25 cellular contexts compared by ENCODE assay signal in the genomic region with DNA sequence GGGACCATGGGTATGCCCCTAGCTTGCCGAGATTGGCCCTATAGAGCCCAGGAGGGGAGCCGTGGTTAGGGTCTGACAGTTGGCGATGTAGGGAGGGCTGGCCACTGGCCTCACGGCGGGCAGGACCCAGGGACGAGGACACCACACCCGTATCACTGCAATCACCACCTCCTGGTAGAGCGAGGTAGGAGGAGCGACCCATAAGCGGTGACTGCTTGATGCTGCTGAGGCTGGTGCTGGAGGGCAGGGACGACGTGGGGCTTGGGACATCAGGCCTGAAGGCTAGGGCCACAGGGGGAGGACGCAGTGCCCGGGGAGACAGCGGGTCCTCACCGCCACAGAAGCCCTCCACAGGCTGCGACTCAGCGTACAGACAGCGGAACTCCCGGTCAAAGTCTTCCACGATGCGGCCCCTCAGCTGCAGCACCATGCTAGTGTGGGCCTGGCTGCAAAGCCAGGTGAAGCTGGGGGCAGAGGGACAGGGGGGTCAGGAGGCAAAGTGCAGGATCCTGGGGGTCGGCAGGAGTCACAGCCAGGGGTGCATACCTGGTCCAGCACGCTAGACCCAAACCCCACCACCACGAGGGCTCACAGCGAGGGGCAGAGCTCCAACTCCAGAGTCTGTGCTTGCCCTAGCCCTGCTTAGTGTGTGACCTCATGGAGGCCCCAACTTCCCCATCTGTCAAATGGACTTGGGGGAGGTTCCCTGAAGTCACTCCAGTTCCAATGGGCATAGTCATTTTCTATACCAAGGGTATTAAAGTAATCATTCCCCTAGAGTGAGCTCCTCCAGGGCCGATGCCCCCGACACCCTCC. TPM values are rescaled to one million over a fixed set of nuclear protein-coding genes. Genes with fewer than 3 reads are reported as not detected.
"Had no signal": no experiment of that assay in that cellular context is flagged by ENCODE, and none has a peak within 500 bp of the region (broad histone marks: within the 10 kb centered on the region; RNA-seq: fewer than 3 reads in every experiment).

No MANE protein-coding gene starts in this region.

- H3K36me3 ChIP-seq: left ventricle myocardium inferior, ovary, tibial artery, upper lobe of right lung, vagina had no signal

- H3K9me3 ChIP-seq: left ventricle myocardium inferior, ovary, tibial artery, upper lobe of right lung, vagina had no signal

- H3K27ac ChIP-seq: coronary artery, hepatocyte, left ventricle myocardium inferior, ovary, tibial artery, upper lobe of right lung, vagina had no signal

- FAIRE-seq: kidney had no signal

- ATAC-seq: left cardiac atrium; natural killer cell treated with Interleukin-12 subunit alpha and Interleukin-12 subunit beta and Interleukin-15 and Interleukin-18, amount 100 ng/mL, for 72 hours; right cardiac atrium; stimulated activated effector memory CD8-positive, alpha-beta T cell treated with anti-CD3 and anti-CD28 coated beads, Interleukin-12 subunit alpha, Interleukin-12 subunit beta, amount 100 ng/mL, for 72 hours; stimulated activated naive CD8-positive, alpha-beta T cell treated with anti-CD3 and anti-CD28 coated beads, Interleukin-15, Interleukin-2, amounts not matched to agents 100 U/mL and 50 U/mL, for 24 hours; upper lobe of right lung had no signal

- H3K4me3 ChIP-seq: coronary artery, hepatocyte, left ventricle myocardium inferior, lung, ovary, tibial artery, upper lobe of right lung, vagina had no signal

- DNase-seq: effector CD4-positive, alpha-beta T cell; endodermal cell; foreskin melanocyte; head of caudate nucleus; kidney; left cardiac atrium; left ventricle myocardium inferior; mesenchymal stem cell; midbrain; ovary; right cardiac atrium; stimulated activated CD4-positive, alpha-beta T cell treated with anti-CD3 and anti-CD28 coated beads, Interleukin-4, amount 100 ng/mL, for 1 hour; stimulated activated CD8-positive, alpha-beta memory T cell treated with anti-CD3 and anti-CD28 coated beads, Interleukin-4, amount 100 ng/mL, for 48 hours; stimulated activated naive CD8-positive, alpha-beta T cell treated with anti-CD3 and anti-CD28 coated beads, Interleukin-15, Interleukin-2, amounts not matched to agents 100 U/mL and 50 U/mL, for 24 hours; tibial artery; upper lobe of right lung had no signal

- H3K4me2 ChIP-seq: hepatocyte had no signal

- H2AFZ ChIP-seq: hepatocyte had no signal

- H3K27me3 ChIP-seq: hepatocyte, ovary, upper lobe of right lung, vagina had no signal

RNA-seq across cellular contexts. Expression of a gene that starts 4.5 kb away (rescaled TPM):
- total RNA-seq: dermis microvascular lymphatic vessel endothelial cell, endodermal cell, hepatocyte, kidney, left cardiac atrium, left ventricle myocardium inferior, lung, ovary, progenitor cell of endocrine pancreas, right cardiac atrium, temporal lobe, upper lobe of right lung had no signal
- polyA plus RNA-seq: hepatocyte, lung, ovary, right cardiac atrium had no signal
